ENCODE assay signal across 8 cellular contexts in the genomic region with DNA sequence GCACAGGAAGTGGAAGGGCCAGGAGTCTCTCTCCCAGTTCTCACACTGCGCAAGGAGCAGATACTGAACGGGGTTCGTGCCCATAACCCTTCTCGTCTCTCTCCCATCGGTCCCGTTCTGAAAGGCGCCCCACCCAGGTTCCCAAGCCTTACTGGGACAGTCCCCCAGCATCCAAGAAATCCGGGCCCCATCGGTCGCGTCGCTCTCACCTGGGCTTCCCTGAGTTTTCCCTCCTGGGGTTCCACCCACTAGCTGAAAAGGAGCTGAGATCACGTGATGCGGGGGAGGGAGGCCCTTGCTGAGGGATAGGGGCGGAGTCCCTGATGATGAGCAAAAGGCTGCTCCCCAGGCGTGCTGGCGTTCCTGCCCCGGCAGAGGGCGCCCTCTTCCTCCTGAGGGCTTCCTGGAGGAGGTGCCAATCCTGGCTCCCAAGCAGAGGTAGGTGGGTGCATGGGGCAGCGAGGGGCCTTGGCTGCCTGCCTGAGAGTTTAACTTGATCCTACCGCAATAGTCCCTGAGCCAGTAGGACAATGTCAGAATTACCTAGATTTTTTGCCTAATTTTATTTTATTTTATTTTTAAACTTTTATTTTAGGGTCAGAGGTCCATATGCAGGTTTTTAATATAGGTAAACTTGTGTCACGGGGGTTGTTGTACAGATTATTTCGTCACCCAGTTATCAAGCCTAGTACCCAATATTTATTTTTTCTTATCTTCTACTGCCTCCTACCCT. TPM values are rescaled to one million over a fixed set of nuclear protein-coding genes. Genes with fewer than 3 reads are reported as not detected.
DNase-seq lines count a peak whose midpoint lies in the region; ATAC-seq and TF ChIP-seq lines count a peak whose summit lies in the region.

SPOCD1 (minus strand) TSS at position 271 of the 733 bp plus-strand sequence. CDS start 689 bp downstream, outside the sequence.

- TF ChIP-seq CTCF in liver (IDR thresholded peaks at IDR 0.05; ENCODE audit: low read depth, low read length, missing input control): peak; percentile 83

- peak; percentile 87 to 94 for TF ChIP-seq RAD21 in liver (IDR thresholded peaks at IDR 0.05)

- no peaks in the 10 kb centered on the region for H3K9me3 ChIP-seq in liver (ENCODE audit: control insufficient read depth in 4 of 4, low read length in 3 of 4)

- peak in 2 of 3 experiments; percentile 15 to 28 for DNase-seq in NCI-H1417 (lab: John Stamatoyannopoulos, UW)
- no peak for DNase-seq in NCI-H1417 treated with DMSO at 0.1 percent for 48 hours (lab: John Stamatoyannopoulos, UW)
- peak; percentile 86 for DNase-seq in NCI-H460 (ENCODE audit: extremely low read depth, low read depth)
- peak; percentile 93 for DNase-seq in activated CD4-positive, alpha-beta T cell treated with anti-CD3 and anti-CD28 coated beads for 48 hours
- peak; percentile 82 for DNase-seq in dermis blood vessel endothelial cell
- peak; percentile 65 for DNase-seq in stimulated activated CD8-positive, alpha-beta memory T cell treated with anti-CD3 and anti-CD28 coated beads, Interleukin-12 subunit alpha, Interleukin-12 subunit beta, amount 100 ng/mL, for 24 hours (ENCODE audit: extremely low read depth)

- H3K4me3 ChIP-seq in liver (ENCODE audit: low read depth in 1 of 3, low read length in 3 of 3): no peak within 1 kb of the TSS

- no peak within 1 kb of the TSS for H3K9ac ChIP-seq in liver (ENCODE audit: low read depth in 1 of 2, low read length in 2 of 2)

- H3K27me3 ChIP-seq in liver (ENCODE audit: control insufficient read depth in 4 of 4, insufficient read depth in 4 of 4, low read length in 3 of 4): no peaks in the 10 kb centered on the region

- H3K27ac ChIP-seq in liver (ENCODE audit: low read depth in 1 of 2, low read length in 2 of 2): no peak within 1 kb of the TSS

- H3K36me3 ChIP-seq in liver (ENCODE audit: control insufficient read depth in 4 of 4, insufficient read depth in 3 of 4, low read depth in 1 of 4, low read length in 3 of 4): no peaks in the 10 kb centered on the region

- ATAC-seq in GM19035 (IDR thresholded peaks at IDR 0.05; ENCODE audit: unreplicated experiment): no peak

- WGBS in liver: 36% methylated on average over 23 of the region's 23 CpGs

- no peaks in the 10 kb centered on the region for H3K4me1 ChIP-seq in liver (ENCODE audit: control insufficient read depth in 4 of 4, insufficient read depth in 4 of 4, low read length in 3 of 4)

TF ChIP-seq in liver, 16 proteins besides CTCF, POLR2A, EP300 and RAD21:
- TF ChIP-seq REST (IDR thresholded peaks at IDR 0.05) (no peak), EGR1 (IDR thresholded peaks at IDR 0.05; ENCODE audit: low read depth in 2 of 2) (peak; percentile 70 to 84), RXRA (IDR thresholded peaks at IDR 0.05) (peak in 1 of 2 donors; percentile 48)

RNA-seq across cellular contexts. Expression of gene SPOCD1, which starts in this region (rescaled TPM):
- total RNA-seq in NCI-H460 (2014; rRNA removed; shearing (Covaris generic)): 0.57 and 0.81 TPM in 2 replicates
- polyA plus RNA-seq in NCI-H460 (2014; cell fraction: nucleus; rRNA removed): 0.31 and 0.32 TPM in 2 replicates
- total RNA-seq in dermis blood vessel endothelial cell (2.0 and 11.4 TPM in 2 replicates), liver (under 1 TPM; under 0.01 to 0.19 TPM)
- polyA plus RNA-seq in liver: under 1 TPM in 1 of 2 donors, not detected in 1; 0.12 TPM

Comparison
In these comparisons a context has a peak if more than half of its experiments do, and no peak if none do; other contexts are left out.
1. Peak in DNase-seq in NCI-H460; RNA of the gene not detected or under 1 TPM.